ENCODE assay signal across 19 cellular contexts in the genomic region with DNA sequence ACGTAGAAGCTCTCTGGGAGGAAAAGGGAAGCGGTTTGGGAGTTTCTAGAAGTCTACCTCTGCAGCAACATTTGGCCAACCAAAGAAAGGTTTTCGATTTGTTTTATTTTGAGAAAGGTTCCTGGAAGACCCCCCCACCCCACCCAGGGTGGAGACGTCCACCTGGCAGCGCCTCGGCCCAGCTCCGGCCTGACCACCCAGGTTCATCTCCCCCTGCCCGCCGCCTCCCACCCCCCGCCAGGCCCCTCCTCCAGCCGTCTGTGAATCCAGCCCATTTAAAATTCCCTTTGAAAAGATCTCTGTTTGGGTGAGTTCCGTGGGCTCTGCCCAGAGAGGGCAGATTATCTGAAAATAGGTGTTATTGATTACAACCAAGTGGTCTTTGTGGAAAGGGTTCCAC. TPM values are rescaled to one million over a fixed set of nuclear protein-coding genes. Genes with fewer than 3 reads are reported as not detected.
DNase-seq lines count a peak whose midpoint lies in the region; ATAC-seq and TF ChIP-seq lines count a peak whose summit lies in the region.
"Had no signal": no experiment of that assay in that cellular context is flagged by ENCODE, and none has a peak within 500 bp of the region (broad histone marks: within the 10 kb centered on the region; RNA-seq: fewer than 3 reads in every experiment).

No MANE protein-coding gene starts in this region.

- H3K36me3 Mint-ChIP-seq in naive B cell, result peaks cover 5 to 27% of the 10 kb centered on the region in 2 donors
- H3K36me3 Mint-ChIP-seq in type B pancreatic cell, result no peaks in the 10 kb centered on the region

- H3K27me3 ChIP-seq in left ventricle myocardium inferior (ENCODE audit: low read depth) (peaks cover 10% of the 10 kb centered on the region), body of pancreas (no peaks in the 10 kb centered on the region)
- H3K27me3 ChIP-seq: pancreas had no signal

- in situ Hi-C loops in astrocyte of the spinal cord (cut with HindIII; ENCODE audit: low sequenced_read_pairs), result no loop called here

- WGBS in body of pancreas, 2 donors, result 79 to 85% methylated on average over 10 to 12 of the region's 12 CpGs

- H3K27me3 Mint-ChIP-seq in naive B cell, result no peaks in the 10 kb centered on the region
- peaks cover 28% of the 10 kb centered on the region for H3K27me3 Mint-ChIP-seq in type B pancreatic cell
- H3K27me3 Mint-ChIP-seq: central memory CD8-positive, alpha-beta T cell had no signal

- H3K4me3 Mint-ChIP-seq in naive B cell, result peak overlapping the region in 6 of 8 donors; percentile 53 to 89 (median 70)
- H3K4me3 Mint-ChIP-seq in type B pancreatic cell, result peak overlapping the region; percentile 64
- H3K4me3 Mint-ChIP-seq: central memory CD8-positive, alpha-beta T cell had no signal

- intact Hi-C loops in left ventricle myocardium inferior (cut with micrococcal nuclease), result no loop called here
- intact Hi-C loops in cardiac septum (cut with DNase I), result no loop called here
- intact Hi-C loops in body of pancreas (cut with DNase I), result loop anchor here (10.0 kb wide), 3 partner anchors 189 to 649 kb away; no protein-coding TSS in a partner anchor

- no peak for TF ChIP-seq POLR2A in body of pancreas (IDR thresholded peaks at IDR 0.05)

- H3K9me3 Mint-ChIP-seq in naive B cell, result peaks cover 0 to 2% (median 0%) of the 10 kb centered on the region in 7 donors
- H3K9me3 Mint-ChIP-seq in type B pancreatic cell, result no peaks in the 10 kb centered on the region
- H3K9me3 Mint-ChIP-seq: activated T-helper 2 cell treated with anti-CD3 and anti-CD28 coated beads, Interferon-gamma antibody, Interleukin-2, Interleukin-4, amounts not matched to agents 10 μg/mL and 5 μg/mL and 100 μg/mL, durations not matched to agents 14 hours and 24 hours and 36 hours; central memory CD8-positive, alpha-beta T cell had no signal

- H3K27ac Mint-ChIP-seq in naive B cell, result peak overlapping the region in 2 of 6 donors; percentile 62 to 68
- H3K27ac Mint-ChIP-seq in type B pancreatic cell, result no peak overlapping the region
- H3K27ac Mint-ChIP-seq: activated T-helper 2 cell treated with anti-CD3 and anti-CD28 coated beads, Interferon-gamma antibody, Interleukin-2, Interleukin-4, amounts not matched to agents 10 μg/mL and 5 μg/mL and 100 μg/mL, durations not matched to agents 14 hours and 24 hours and 36 hours had no signal

- H3K27ac ChIP-seq in left ventricle myocardium inferior (replicated peaks) (peak overlapping the region; percentile 59), body of pancreas (no peak overlapping the region)
- H3K27ac ChIP-seq: C4-2B, pancreas had no signal

- H3K36me3 ChIP-seq in left ventricle myocardium inferior (no peaks in the 10 kb centered on the region), body of pancreas (replicated peaks in 1 of 2; ENCODE audit: insufficient read depth in 1 of 2, low read depth in 2 of 2) (no peaks in the 10 kb centered on the region)
- H3K36me3 ChIP-seq: pancreas had no signal

- ATAC-seq in naive B cell (ENCODE audit: low read depth in 2 of 2) (no peak), body of pancreas (no peak)

- H3K4me1 ChIP-seq in left ventricle myocardium inferior (peaks cover 11% of the 10 kb centered on the region), body of pancreas (peaks cover 3% of the 10 kb centered on the region)
- H3K4me1 ChIP-seq: pancreas had no signal

- no peaks in the 10 kb centered on the region for H3K9me3 ChIP-seq in left ventricle myocardium inferior (replicated peaks)
- H3K9me3 ChIP-seq in body of pancreas, result no peaks in the 10 kb centered on the region
- H3K9me3 ChIP-seq: pancreas had no signal

- no peak for TF ChIP-seq CTCF in left ventricle myocardium inferior (IDR thresholded peaks at IDR 0.05; ENCODE audit: borderline replicate concordance)
- TF ChIP-seq CTCF in astrocyte of the spinal cord (IDR thresholded peaks at IDR 0.05; ENCODE audit: low read depth, low read length), result no peak
- no peak for TF ChIP-seq CTCF in type B pancreatic cell (conservative IDR thresholded peaks at IDR 0.05)
- no peak for TF ChIP-seq CTCF in body of pancreas (IDR thresholded peaks at IDR 0.05)

- H3K4me1 Mint-ChIP-seq in naive B cell (peaks cover 24 to 34% (median 28%) of the 10 kb centered on the region in 3 donors), type B pancreatic cell (ENCODE audit: unreplicated experiment) (peaks cover 9% of the 10 kb centered on the region)
- H3K4me1 Mint-ChIP-seq: central memory CD8-positive, alpha-beta T cell had no signal

- DNase-seq in left ventricle myocardium inferior (no peak), cardiac septum (ENCODE audit: low spot score) (no peak), astrocyte of the spinal cord (ENCODE audit: low read depth, low spot score) (no peak), naive B cell (no peak), type B pancreatic cell (ENCODE audit: extremely low spot score, unreplicated experiment) (no peak), ecto neural progenitor cell (ENCODE audit: low spot score) (no peak), RPMI8226 (no peak), body of pancreas (no peak)
- DNase-seq: ACHN; NCI-H187 treated with DMSO at 0.1 percent for 48 hours; NCI-H226; NK-92 treated with Interleukin-12 subunit alpha and Interleukin-12 subunit beta, amount 100 ng/mL, for 24 hours; pancreas; small intestine; T1000 had no signal

- H3K4me3 ChIP-seq in left ventricle myocardium inferior (peak overlapping the region; percentile 48), astrocyte of the spinal cord (ENCODE audit: low read depth, low read length) (peak overlapping the region; percentile 7), body of pancreas (no peak overlapping the region)

RNA-seq across cellular contexts. Expression of a gene that starts 43.3 kb away (rescaled TPM):
- total RNA-seq in left ventricle myocardium inferior (not detected), cardiac septum (not detected), type B pancreatic cell (ENCODE audit: low replicate concordance) (0.27 TPM in 1 of 2 replicates, not detected in the other), body of pancreas (not detected)
- under 1 TPM in 3 of 6 donors, not detected in 3; 0.18 to 0.64 (median 0.20) TPM for polyA plus RNA-seq in naive B cell (ENCODE audit: low read depth in 6 of 6)
- total RNA-seq: activated CD8-positive, alpha-beta memory T cell treated with anti-CD3 and anti-CD28 coated beads for 36 hours; activated T-helper 2 cell treated with anti-CD3 and anti-CD28 coated beads, Interferon-gamma antibody, Interleukin-2, Interleukin-4, amounts not matched to agents 10 μg/mL and 5 μg/mL and 100 μg/mL, durations not matched to agents 14 hours and 24 hours and 36 hours had no signal

Comparison
In these comparisons a context has a peak if more than half of its experiments do, and no peak if none do; other contexts are left out.
1. H3K4me3 ChIP-seq: peak in left ventricle myocardium inferior (single experiment) and astrocyte of the spinal cord (single experiment); none in body of pancreas (0 of 2).